In the genomic region with DNA sequence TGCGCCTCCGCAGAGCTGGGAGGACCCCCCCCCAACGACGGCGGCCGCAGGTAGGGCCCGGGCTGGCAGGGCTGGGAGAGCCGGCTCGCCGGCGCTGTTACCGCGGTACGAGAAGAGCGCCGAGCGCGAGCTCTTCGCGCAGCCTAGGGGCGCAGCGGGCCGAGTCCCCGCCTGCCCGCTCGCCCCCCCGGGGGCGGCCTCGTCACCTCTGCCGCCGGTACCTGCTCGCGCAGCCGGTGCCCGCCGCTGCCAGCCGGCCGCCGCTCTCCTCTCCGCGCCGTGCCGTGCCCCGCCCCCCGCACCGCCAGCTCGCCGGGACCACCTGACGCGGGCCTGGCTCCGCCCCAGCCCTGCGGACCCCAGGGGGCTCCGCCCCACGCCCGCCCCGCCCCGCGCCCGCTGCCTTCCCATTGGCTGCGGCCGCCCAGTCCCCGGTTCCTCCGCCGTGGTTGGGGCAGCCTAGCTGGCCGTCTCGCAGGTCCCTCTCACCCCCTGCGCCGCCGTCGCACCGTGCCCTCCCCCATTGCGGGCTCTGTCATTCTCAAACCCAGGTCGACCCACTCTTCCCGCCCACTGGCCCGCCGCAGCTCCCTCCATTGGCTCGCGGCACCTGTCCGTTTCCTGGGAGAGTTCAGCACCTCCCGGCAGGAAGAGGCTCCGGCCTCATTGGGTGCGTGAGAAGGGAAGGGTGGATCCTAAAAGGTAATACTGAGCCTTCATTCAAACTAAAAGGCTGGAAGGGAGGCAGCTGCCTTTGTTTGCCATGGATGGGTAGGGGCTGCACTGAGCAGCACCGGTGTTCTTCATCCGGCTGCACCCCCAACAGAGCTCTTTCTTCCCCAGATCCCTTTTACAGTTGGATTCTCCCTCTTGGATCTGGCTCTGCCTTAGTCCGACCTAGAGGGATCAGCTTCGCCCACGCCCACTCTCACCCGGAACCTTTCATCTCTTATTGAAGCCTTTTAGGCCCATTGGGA, we compare ENCODE assay signal across 1 cellular context.
TF ChIP-seq lines count a peak whose summit lies in the region.

MAP3K9 (minus strand) TSS at position 276 of the 977 bp plus-strand sequence. CDS start 342 bp downstream, outside the sequence.

TF ChIP-seq in K562, 482 proteins besides CTCF, POLR2A, EP300 and RAD21 (continued from another document):
- peak; percentile 50 for TF ChIP-seq RBBP5 (IDR thresholded peaks at IDR 0.05; ENCODE audit: borderline replicate concordance, insufficient read depth, low read length, poor library complexity, severe bottlenecking)
- TF ChIP-seq ATF1 (CRISPR knock-in tag; IDR thresholded peaks at IDR 0.05) = no peak
- no peak; the same call in 1 of the 2 replicates for TF ChIP-seq ATF1 (tag; IDR thresholded peaks at IDR 0.05)
- peak; percentile 48; the same call in 1 of the 2 replicates for TF ChIP-seq ATF7 (IDR thresholded peaks at IDR 0.05)
- TF ChIP-seq JUNB (CRISPR knock-in tag; conservative IDR thresholded peaks at IDR 0.05) = no peak
- no peak for TF ChIP-seq ERF (CRISPR knock-in tag; IDR thresholded peaks at IDR 0.05)
- TF ChIP-seq HNRNPLL (IDR thresholded peaks at IDR 0.05; ENCODE audit: low read depth, low read length, poor library complexity, severe bottlenecking) = peak; percentile 85
- TF ChIP-seq FOXO4 (CRISPR knock-in tag; IDR thresholded peaks at IDR 0.05) = no peak
- TF ChIP-seq ZNF584 (CRISPR knock-in tag; IDR thresholded peaks at IDR 0.05; ENCODE audit: low read depth) = no peak
- peak; percentile 55 for TF ChIP-seq GABPA (tag; conservative IDR thresholded peaks at IDR 0.05; ENCODE audit: low read depth)
- peak; percentile 63 for TF ChIP-seq RBM25 (IDR thresholded peaks at IDR 0.05; ENCODE audit: low read depth, low read length, severe bottlenecking)
- TF ChIP-seq CREM (IDR thresholded peaks at IDR 0.05; ENCODE audit: low read depth) = 0 out of 2 replicates have a peak, but pooled peaks have one; percentile 29
- TF ChIP-seq PBX2 (CRISPR knock-in tag; IDR thresholded peaks at IDR 0.05; ENCODE audit: low read depth) = no peak
- TF ChIP-seq PBX2 (tag; conservative IDR thresholded peaks at IDR 0.05; ENCODE audit: low read depth) = peak; percentile 83
- no peak for TF ChIP-seq RNF219 (CRISPR knock-in tag; IDR thresholded peaks at IDR 0.05)
- TF ChIP-seq, protein P1, sequence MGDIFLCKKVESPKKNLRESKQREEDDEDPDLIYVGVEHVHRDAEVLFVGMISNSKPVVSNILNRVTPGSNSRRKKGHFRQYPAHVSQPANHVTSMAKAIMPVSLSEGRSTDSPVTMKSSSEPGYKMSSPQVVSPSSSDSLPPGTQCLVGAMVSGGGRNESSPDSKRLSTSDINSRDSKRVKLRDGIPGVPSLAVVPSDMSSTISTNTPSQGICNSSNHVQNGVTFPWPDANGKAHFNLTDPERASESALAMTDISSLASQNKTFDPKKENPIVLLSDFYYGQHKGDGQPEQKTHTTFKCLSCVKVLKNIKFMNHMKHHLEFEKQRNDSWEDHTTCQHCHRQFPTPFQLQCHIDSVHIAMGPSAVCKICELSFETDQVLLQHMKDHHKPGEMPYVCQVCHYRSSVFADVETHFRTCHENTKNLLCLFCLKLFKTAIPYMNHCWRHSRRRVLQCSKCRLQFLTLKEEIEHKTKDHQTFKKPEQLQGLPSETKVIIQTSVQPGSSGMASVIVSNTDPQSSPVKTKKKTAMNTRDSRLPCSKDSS (IDR thresholded peaks at IDR 0.05; ENCODE audit: low read depth, partially characterized antibody) = no peak
- peak; percentile 78; the same call in 1 of the 2 replicates for TF ChIP-seq ZBTB7A (IDR thresholded peaks at IDR 0.05; ENCODE audit: borderline replicate concordance, control insufficient read depth, low read depth, low read length)
- TF ChIP-seq PHF8 (IDR thresholded peaks at IDR 0.05; ENCODE audit: borderline replicate concordance, low read length) = peak; percentile 39; the same call in 1 of the 2 replicates
- peak; percentile 93 for TF ChIP-seq PRDM10 (IDR thresholded peaks at IDR 0.05; ENCODE audit: partially characterized antibody)
- no peak for TF ChIP-seq NR2C2 (CRISPR knock-in tag; IDR thresholded peaks at IDR 0.05)
- TF ChIP-seq NR2C2 (tag; IDR thresholded peaks at IDR 0.05) = peak; percentile 86
- peak; percentile 34 for TF ChIP-seq PRPF4 (IDR thresholded peaks at IDR 0.05; ENCODE audit: insufficient read depth, low read depth, low read length, poor library complexity, severe bottlenecking)
- 0 out of 2 replicates have a peak, but pooled peaks have one; percentile 13 for TF ChIP-seq EGR1 (conservative IDR thresholded peaks at IDR 0.05)
- peak; percentile 96 for TF ChIP-seq PKNOX1 (IDR thresholded peaks at IDR 0.05)
- TF ChIP-seq, protein P2, sequence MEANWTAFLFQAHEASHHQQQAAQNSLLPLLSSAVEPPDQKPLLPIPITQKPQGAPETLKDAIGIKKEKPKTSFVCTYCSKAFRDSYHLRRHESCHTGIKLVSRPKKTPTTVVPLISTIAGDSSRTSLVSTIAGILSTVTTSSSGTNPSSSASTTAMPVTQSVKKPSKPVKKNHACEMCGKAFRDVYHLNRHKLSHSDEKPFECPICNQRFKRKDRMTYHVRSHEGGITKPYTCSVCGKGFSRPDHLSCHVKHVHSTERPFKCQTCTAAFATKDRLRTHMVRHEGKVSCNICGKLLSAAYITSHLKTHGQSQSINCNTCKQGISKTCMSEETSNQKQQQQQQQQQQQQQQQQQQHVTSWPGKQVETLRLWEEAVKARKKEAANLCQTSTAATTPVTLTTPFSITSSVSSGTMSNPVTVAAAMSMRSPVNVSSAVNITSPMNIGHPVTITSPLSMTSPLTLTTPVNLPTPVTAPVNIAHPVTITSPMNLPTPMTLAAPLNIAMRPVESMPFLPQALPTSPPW (CRISPR knock-in tag; IDR thresholded peaks at IDR 0.05) = peak; percentile 85
